11 cellular contexts compared by ENCODE assay signal in genomic region chr15:49731187-49731828, GRCh38.
"Had no signal": no experiment of that assay in that cellular context is flagged by ENCODE, and none has a peak within 500 bp of the region (broad histone marks: within the 10 kb centered on the region; RNA-seq: fewer than 3 reads in every experiment).

No MANE protein-coding gene starts in this region.

- H3K4me1 ChIP-seq: esophagus squamous epithelium had no signal

- ATAC-seq: activated CD8-positive, alpha-beta memory T cell treated with anti-CD3 and anti-CD28 coated beads, Interleukin-2, amount 10 ng/mL, durations not matched to agents 7 days and 5 days had no signal

- DNase-seq: activated CD4-positive, alpha-beta T cell treated with anti-CD3 and anti-CD28 coated beads, Interleukin-2, amount 50 U/mL, for 48 hours; activated CD8-positive, alpha-beta memory T cell treated with anti-CD3 and anti-CD28 coated beads, Interleukin-2, amount 10 ng/mL, durations not matched to agents 7 days and 5 days; activated naive CD4-positive, alpha-beta T cell treated with anti-CD3 and anti-CD28 coated beads for 36 hours; activated T-cell treated with anti-CD3 and anti-CD28 coated beads, Interleukin-2, amount 50 U/mL, for 1 hour; esophagus squamous epithelium; glutamatergic neuron; hypothalamus; nephron progenitor cell; stimulated activated CD4-positive, alpha-beta T cell treated with anti-CD3 and anti-CD28 coated beads, Interleukin-1b, Interleukin-23, amount 100 ng/mL, for 48 hours; SW 1271 had no signal

- H3K27me3 ChIP-seq: esophagus squamous epithelium had no signal

- H3K36me3 ChIP-seq: esophagus squamous epithelium had no signal

- H3K4me3 ChIP-seq: esophagus squamous epithelium had no signal

- H3K9me3 ChIP-seq: esophagus squamous epithelium had no signal

- H3K4me3 Mint-ChIP-seq: activated CD8-positive, alpha-beta memory T cell treated with anti-CD3 and anti-CD28 coated beads, Interleukin-2, amount 10 ng/mL, durations not matched to agents 7 days and 5 days; activated naive CD4-positive, alpha-beta T cell treated with anti-CD3 and anti-CD28 coated beads for 36 hours; nephron progenitor cell had no signal

- H3K27ac ChIP-seq: esophagus squamous epithelium had no signal

- H3K36me3 Mint-ChIP-seq: activated CD8-positive, alpha-beta memory T cell treated with anti-CD3 and anti-CD28 coated beads, Interleukin-2, amount 10 ng/mL, durations not matched to agents 7 days and 5 days had no signal

- H3K27ac Mint-ChIP-seq: activated CD8-positive, alpha-beta memory T cell treated with anti-CD3 and anti-CD28 coated beads, Interleukin-2, amount 10 ng/mL, durations not matched to agents 7 days and 5 days; activated naive CD4-positive, alpha-beta T cell treated with anti-CD3 and anti-CD28 coated beads for 36 hours; activated T-helper 2 cell treated with anti-CD3 and anti-CD28 coated beads, Interferon-gamma antibody, Interleukin-2, Interleukin-4, amounts not matched to agents 10 μg/mL and 5 μg/mL and 100 μg/mL, durations not matched to agents 14 hours and 24 hours and 36 hours; nephron progenitor cell had no signal

- H3K4me1 Mint-ChIP-seq: activated CD8-positive, alpha-beta memory T cell treated with anti-CD3 and anti-CD28 coated beads, Interleukin-2, amount 10 ng/mL, durations not matched to agents 7 days and 5 days had no signal
